In the genomic region with DNA sequence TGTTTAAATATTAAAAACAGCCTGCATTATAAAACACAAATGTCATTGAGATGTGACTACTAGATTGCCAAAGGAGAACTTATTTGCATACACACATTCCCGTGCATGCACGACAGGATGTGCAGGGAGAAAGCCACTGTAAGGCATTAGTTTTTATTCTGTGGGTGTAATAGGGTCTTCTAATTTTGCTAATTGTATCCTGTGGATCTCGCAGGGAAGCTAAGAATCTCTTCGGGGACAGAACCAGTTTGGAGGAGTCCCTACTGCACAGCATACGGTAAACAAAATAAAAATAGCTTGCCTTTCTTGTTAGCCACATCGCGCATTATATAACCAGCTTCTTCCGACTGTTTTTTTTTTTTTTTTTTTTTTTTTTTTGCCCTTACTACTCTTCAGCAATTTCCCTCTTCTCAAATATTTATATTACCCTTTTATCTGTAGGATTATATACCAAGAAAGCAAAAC, we compare ENCODE assay signal across 8 cellular contexts. TPM values are rescaled to one million over a fixed set of nuclear protein-coding genes. Genes with fewer than 3 reads are reported as not detected.
DNase-seq lines count a peak whose midpoint lies in the region; ATAC-seq lines count a peak whose summit lies in the region.

No MANE protein-coding gene starts in this region.

- H3K9ac ChIP-seq in neuronal stem cell (ENCODE audit: low read depth, low read length, poor library complexity) = no peak overlapping the region

- no peak overlapping the region for H2BK5ac ChIP-seq in neuronal stem cell (ENCODE audit: low read length)

- no peaks in the 10 kb centered on the region for H3K9me3 ChIP-seq in esophagus (ENCODE audit: control insufficient read depth in 2 of 2, insufficient read depth in 1 of 2, low read depth in 1 of 2, low read length in 1 of 2)
- H3K9me3 ChIP-seq in neuronal stem cell (replicated peaks in 1 of 2; ENCODE audit: control insufficient read depth in 2 of 2, insufficient read depth in 1 of 2, low read depth in 1 of 2, low read length in 2 of 2) = no peaks in the 10 kb centered on the region

- no peak overlapping the region for H2BK15ac ChIP-seq in neuronal stem cell (ENCODE audit: low read length)

- H4K8ac ChIP-seq in neuronal stem cell (ENCODE audit: low read depth, low read length) = no peak overlapping the region

- H2AFZ ChIP-seq in neuronal stem cell (ENCODE audit: low read length) = peak overlapping the region; percentile 93

- H3K27ac ChIP-seq in esophagus (ENCODE audit: low read depth in 2 of 2, low read length in 1 of 2) (peak overlapping the region; percentile 97 to 99), neuronal stem cell (replicated peaks; ENCODE audit: low read length) (no peak overlapping the region)

- no peaks in the 10 kb centered on the region for H3K27me3 ChIP-seq in esophagus (ENCODE audit: control insufficient read depth in 1 of 2, insufficient read depth in 2 of 2, low read length in 2 of 2)
- peaks cover 0 to 14% (median 0%) of the 10 kb centered on the region in 3 experiments for H3K27me3 ChIP-seq in neuronal stem cell (ENCODE audit: control insufficient read depth in 3 of 3, insufficient read depth in 3 of 3, low read depth in 1 of 3, low read length in 3 of 3)

- no peak overlapping the region for H3K4ac ChIP-seq in neuronal stem cell (ENCODE audit: low read length)

- no peak overlapping the region for H2BK12ac ChIP-seq in neuronal stem cell (ENCODE audit: low read length)

- H2BK120ac ChIP-seq in neuronal stem cell (ENCODE audit: low read depth, low read length) = no peak overlapping the region

- peak; percentile 30 for DNase-seq in NCI-H82 (lab: John Stamatoyannopoulos, UW)
- no peak for DNase-seq in NCI-H82 treated with DMSO at 0.1 percent for 48 hours (lab: John Stamatoyannopoulos, UW; ENCODE audit: unreplicated experiment)
- DNase-seq in SK-MEL-5 (ENCODE audit: low read depth, low spot score) = peak; percentile 47
- DNase-seq in neuronal stem cell (ENCODE audit: low spot score) = no peak

- H4K91ac ChIP-seq in neuronal stem cell (ENCODE audit: low read depth, low read length, poor library complexity) = no peak overlapping the region

- H3K36me3 ChIP-seq in esophagus (ENCODE audit: control insufficient read depth in 2 of 2, insufficient read depth in 2 of 2, low read length in 1 of 2) (no peaks in the 10 kb centered on the region), neuronal stem cell (replicated peaks in 1 of 2; ENCODE audit: control insufficient read depth in 2 of 2, insufficient read depth in 2 of 2, low read length in 2 of 2) (no peaks in the 10 kb centered on the region)

- H3K14ac ChIP-seq in neuronal stem cell (ENCODE audit: low read length) = no peak overlapping the region

- H3K79me1 ChIP-seq in neuronal stem cell (ENCODE audit: low read depth, low read length) = no peaks in the 10 kb centered on the region

- ATAC-seq in GM21576 (IDR thresholded peaks at IDR 0.05; ENCODE audit: unreplicated experiment) = no peak
- ATAC-seq in GM18867 (IDR thresholded peaks at IDR 0.05; ENCODE audit: unreplicated experiment) = no peak
- ATAC-seq in GM19467 (IDR thresholded peaks at IDR 0.05; ENCODE audit: unreplicated experiment) = no peak

- no peak overlapping the region for H3K23ac ChIP-seq in neuronal stem cell (ENCODE audit: low read depth, low read length, poor library complexity)

- no peak overlapping the region for H2AK5ac ChIP-seq in neuronal stem cell (ENCODE audit: low read depth, low read length)

- H3K4me1 ChIP-seq in esophagus (ENCODE audit: control insufficient read depth in 2 of 2, insufficient read depth in 2 of 2, low read length in 1 of 2) = no peaks in the 10 kb centered on the region
- peaks cover 11 to 28% of the 10 kb centered on the region in 2 donors for H3K4me1 ChIP-seq in neuronal stem cell (ENCODE audit: control insufficient read depth in 2 of 2, insufficient read depth in 1 of 2, low read depth in 1 of 2, low read length in 2 of 2)

- no peak overlapping the region for H3K18ac ChIP-seq in neuronal stem cell (ENCODE audit: low read length)

- H3K4me3 ChIP-seq in esophagus (ENCODE audit: low read depth in 1 of 2, low read length in 2 of 2) (peak overlapping the region; percentile 70 to 84), neuronal stem cell (ENCODE audit: low read length in 2 of 2) (peak overlapping the region; percentile 71 to 93)

- in situ Hi-C loops in SK-MEL-5 (cut with HindIII; ENCODE audit: low pct_unique_long_range_greater_than_20kb, low sequenced_read_pairs) = no loop called here

- 0% methylated on average over 8 of the region's 8 CpGs for WGBS in esophagus, 2 donors
- no CpG with 5 or more reads among the region's 8 CpGs for WGBS in neuronal stem cell (ENCODE audit: extremely low coverage in 2 of 2, insufficient read length in 2 of 2, insufficient replicate concordance in 1 of 2), 2 donors

- peak overlapping the region; percentile 84 for H3K4me2 ChIP-seq in neuronal stem cell (ENCODE audit: insufficient read depth, low read length, poor library complexity, severe bottlenecking)

RNA-seq across cellular contexts. Expression of a gene that starts 2.0 kb away (rescaled TPM):
- 13.4 and 17.2 TPM in 2 replicates for total RNA-seq in SK-MEL-5 (2014; rRNA removed; shearing (Covaris generic))
- 9.8 and 20.6 TPM in 2 replicates for polyA plus RNA-seq in SK-MEL-5 (2015; cell fraction: cytosol; rRNA removed)
- 36.2 and 46.0 TPM in 2 replicates for polyA plus RNA-seq in SK-MEL-5 (2015; cell fraction: nucleus; rRNA removed)
- 1 to 10 TPM; 4.3 to 8.8 TPM for polyA plus RNA-seq in esophagus
- 1.3 TPM for polyA plus RNA-seq in neuronal stem cell (2013, experiment 1 of 2)
- polyA plus RNA-seq in neuronal stem cell (2013, experiment 2 of 2) = 1.9 TPM

Comparison
In these comparisons a context has a peak if more than half of its experiments do, and no peak if none do; other contexts are left out.
1. DNase-seq: peak in NCI-H82 (single experiment) and SK-MEL-5 (single experiment); none in NCI-H82 treated with DMSO at 0.1 percent for 48 hours (single experiment) and neuronal stem cell (single experiment).